9 cellular contexts compared by ENCODE assay signal in genomic region chr17:6473128-6473767, GRCh38. TPM values are rescaled to one million over a fixed set of nuclear protein-coding genes. Genes with fewer than 3 reads are reported as not detected.
A peak's percentile ranks its signal among the peaks of the same experiment; 100 is the strongest.
DNase-seq lines count a peak whose midpoint lies in the region; ATAC-seq, FAIRE-seq and TF ChIP-seq lines count a peak whose summit lies in the region.
"Had no signal": no experiment of that assay in that cellular context is flagged by ENCODE, and none has a peak within 500 bp of the region (broad histone marks: within the 10 kb centered on the region; RNA-seq: fewer than 3 reads in every experiment).

No MANE protein-coding gene starts in this region.

- no peak overlapping the region for H3K9ac ChIP-seq in mesenchymal stem cell (ENCODE audit: low read length)

- no peaks in the 10 kb centered on the region for H3K27me3 ChIP-seq in effector memory CD4-positive, alpha-beta T cell (replicated peaks; ENCODE audit: control insufficient read depth, insufficient read depth, low read length, poor library complexity, severe bottlenecking)
- peaks cover 0 to 6% of the 10 kb centered on the region in 2 experiments for H3K27me3 ChIP-seq in mesenchymal stem cell (ENCODE audit: control insufficient read depth in 1 of 2, insufficient read depth in 1 of 2, low read length in 2 of 2)

- 44% methylated on average over 14 of the region's 14 CpGs for WGBS in mesenchymal stem cell

- TF ChIP-seq POLR2A in GM12891 (IDR thresholded peaks at IDR 0.05; ENCODE audit: low read depth, low read length): no peak

- no peak overlapping the region for H3K4me2 ChIP-seq in mesenchymal stem cell (ENCODE audit: low read length, poor library complexity, severe bottlenecking)

- H2AFZ ChIP-seq in mesenchymal stem cell (ENCODE audit: low read depth, low read length): no peak overlapping the region

- peak; percentile 96 for TF ChIP-seq CTCF in 22Rv1 (IDR thresholded peaks at IDR 0.05)

- no peak overlapping the region for H3K23ac ChIP-seq in mesenchymal stem cell (ENCODE audit: low read length in 2 of 2)

- no peak overlapping the region for H3K4me3 ChIP-seq in effector memory CD4-positive, alpha-beta T cell (ENCODE audit: insufficient read depth, low read depth, low read length, poor library complexity, severe bottlenecking)
- H3K4me3 ChIP-seq in mesenchymal stem cell (ENCODE audit: insufficient read depth in 1 of 2, low read depth in 1 of 2, low read length in 2 of 2): no peak overlapping the region
- H3K4me3 ChIP-seq: skin epidermis had no signal

- no peak overlapping the region for H2AK5ac ChIP-seq in mesenchymal stem cell (ENCODE audit: low read length, severe bottlenecking)

- H2BK5ac ChIP-seq in mesenchymal stem cell (ENCODE audit: low read depth, low read length, poor library complexity, severe bottlenecking): no peak overlapping the region

- H3K36me3 ChIP-seq in effector memory CD4-positive, alpha-beta T cell (ENCODE audit: control insufficient read depth, insufficient read depth, low read length): no peaks in the 10 kb centered on the region
- H3K36me3 ChIP-seq in mesenchymal stem cell (ENCODE audit: control insufficient read depth in 1 of 2, insufficient read depth in 2 of 2, low read depth in 1 of 2, low read length in 2 of 2): peaks cover 0 to 4% of the 10 kb centered on the region in 2 experiments

- no peak overlapping the region for H4K91ac ChIP-seq in mesenchymal stem cell (ENCODE audit: low read length)

- no peak overlapping the region for H3K14ac ChIP-seq in mesenchymal stem cell (ENCODE audit: low read length in 2 of 2)

- H3K27ac ChIP-seq in 22Rv1 (no peak overlapping the region), mesenchymal stem cell (ENCODE audit: low read length, poor library complexity, severe bottlenecking) (no peak overlapping the region)
- no peak overlapping the region for H3K27ac ChIP-seq in effector memory CD4-positive, alpha-beta T cell (ENCODE audit: insufficient read depth, low read length, poor library complexity, severe bottlenecking)
- H3K27ac ChIP-seq: skin epidermis had no signal

- no peak overlapping the region for H2BK15ac ChIP-seq in mesenchymal stem cell (ENCODE audit: low read depth, poor library complexity, severe bottlenecking)

- peak overlapping the region; percentile 14 for H4K8ac ChIP-seq in mesenchymal stem cell (ENCODE audit: low read length)

- no peaks in the 10 kb centered on the region for H3K9me3 ChIP-seq in effector memory CD4-positive, alpha-beta T cell (ENCODE audit: control insufficient read depth, low read length)
- no peaks in the 10 kb centered on the region for H3K9me3 ChIP-seq in mesenchymal stem cell (ENCODE audit: control insufficient read depth, low read length)

- peak; percentile 92 for DNase-seq in GM12891 (ENCODE audit: insufficient read length, low spot score)
- peak; percentile 21 for DNase-seq in NCI-H748 treated with DMSO at 0.1 percent for 48 hours (lab: John Stamatoyannopoulos, UW)
- DNase-seq in activated CD8-positive, alpha-beta memory T cell treated with anti-CD3 and anti-CD28 coated beads for 1 hour (ENCODE audit: extremely low read depth in 1 of 2, low read depth in 1 of 2): peak; percentile 19 to 46
- DNase-seq in effector memory CD4-positive, alpha-beta T cell: peak; percentile 16 to 47 (median 32)
- DNase-seq in mesenchymal stem cell: peak; percentile 76
- DNase-seq in stimulated activated CD8-positive, alpha-beta memory T cell treated with anti-CD3 and anti-CD28 coated beads, Interleukin-15, amount 100 ng/mL, for 24 hours (ENCODE audit: low read depth): peak; percentile 43

- H3K18ac ChIP-seq in mesenchymal stem cell (ENCODE audit: low read depth in 1 of 2, low read length in 2 of 2): no peak overlapping the region

- H3K79me1 ChIP-seq in mesenchymal stem cell (replicated peaks; ENCODE audit: low read length, poor library complexity, severe bottlenecking): no peaks in the 10 kb centered on the region

- H2BK12ac ChIP-seq in mesenchymal stem cell (ENCODE audit: low read length in 2 of 2): peak overlapping the region in 1 of 2 experiments; percentile 15

- ATAC-seq in HG03095 (IDR thresholded peaks at IDR 0.05; ENCODE audit: unreplicated experiment): no peak

- no peak overlapping the region for H2BK120ac ChIP-seq in mesenchymal stem cell (ENCODE audit: low read depth, low read length)

- peak; percentile 91 for FAIRE-seq in GM12891 (lab: Jason Lieb, UNC)

- no peak overlapping the region for H3K4ac ChIP-seq in mesenchymal stem cell (ENCODE audit: low read depth in 1 of 2, low read length in 2 of 2)

- H3K4me1 ChIP-seq in effector memory CD4-positive, alpha-beta T cell (ENCODE audit: control insufficient read depth, insufficient read depth, low read length, poor library complexity, severe bottlenecking): no peaks in the 10 kb centered on the region
- peaks cover 24% of the 10 kb centered on the region for H3K4me1 ChIP-seq in mesenchymal stem cell (ENCODE audit: control insufficient read depth, insufficient read depth, low read depth, low read length)

TF ChIP-seq in GM12891, 5 proteins besides CTCF, POLR2A, EP300 and RAD21:
- no peak for TF ChIP-seq SPI1 (IDR thresholded peaks at IDR 0.05; ENCODE audit: low read depth, low read length)
- no peak for TF ChIP-seq POU2F2 (IDR thresholded peaks at IDR 0.05; ENCODE audit: low read depth, low read length)

RNA-seq across cellular contexts. Expression of gene PIMREG, which starts 29.0 kb away (rescaled TPM):
- polyA plus RNA-seq in GM12891 (2012; ENCODE audit: low read depth, missing spikeins): 10.2 TPM
- polyA plus RNA-seq in mesenchymal stem cell (2013, experiment 1 of 2): 3.9 TPM
- polyA plus RNA-seq in mesenchymal stem cell (2013, experiment 2 of 2): 3.5 TPM

RNA-seq across cellular contexts. Expression of gene AIPL1, which starts 38.3 kb away (rescaled TPM):
- not detected for polyA plus RNA-seq in GM12891 (2012; ENCODE audit: low read depth, missing spikeins)
- not detected for polyA plus RNA-seq in mesenchymal stem cell (2013, experiment 1 of 2)
- polyA plus RNA-seq in mesenchymal stem cell (2013, experiment 2 of 2): not detected

Comparison
In these comparisons a context has a peak if more than half of its experiments do, and no peak if none do; other contexts are left out.
1. DNase-seq: peak in every context shown above with its lines; median percentile 92 in GM12891; 76 in mesenchymal stem cell; 43 in stimulated activated CD8-positive, alpha-beta memory T cell treated with anti-CD3 and anti-CD28 coated beads, Interleukin-15, amount 100 ng/mL, for 24 hours; 32 in activated CD8-positive, alpha-beta memory T cell treated with anti-CD3 and anti-CD28 coated beads for 1 hour; 32 in effector memory CD4-positive, alpha-beta T cell; 21 in NCI-H748 treated with DMSO at 0.1 percent for 48 hours.